ENCODE assay signal across 7 cellular contexts in genomic region chrX:80708781-80709180, GRCh38.
"Had no signal": no experiment of that assay in that cellular context is flagged by ENCODE, and none has a peak within 500 bp of the region (broad histone marks: within the 10 kb centered on the region; RNA-seq: fewer than 3 reads in every experiment).

No MANE protein-coding gene starts in this region.

- H3K4me3 ChIP-seq: GM12878 had no signal

- FAIRE-seq: G401.6, GM12878, GM12891, GM12892, GM18507 had no signal

- DNase-seq: GDM1, GF-D8 had no signal
